Comparison of ENCODE assay signal across 12 cellular contexts in genomic region chr16:57578521-57579360, GRCh38. TPM values are rescaled to one million over a fixed set of nuclear protein-coding genes. Genes with fewer than 3 reads are reported as not detected.
A peak's percentile ranks its signal among the peaks of the same experiment; 100 is the strongest.
DNase-seq lines count a peak whose midpoint lies in the region; ATAC-seq and TF ChIP-seq lines count a peak whose summit lies in the region.
"Had no signal": no experiment of that assay in that cellular context is flagged by ENCODE, and none has a peak within 500 bp of the region (broad histone marks: within the 10 kb centered on the region; RNA-seq: fewer than 3 reads in every experiment).

No MANE protein-coding gene starts in this region.

- no peaks in the 10 kb centered on the region for H3K9me2 ChIP-seq in hepatocyte (replicated peaks; ENCODE audit: insufficient read depth)

- H3K4me1 ChIP-seq in upper lobe of right lung (peaks cover 3% of the 10 kb centered on the region), colonic mucosa (no peaks in the 10 kb centered on the region), hepatocyte (ENCODE audit: insufficient read depth) (peaks cover 9% of the 10 kb centered on the region)

- no peak overlapping the region for H3K9ac ChIP-seq in colonic mucosa (ENCODE audit: low read depth in 2 of 2, low read length in 2 of 2)

- H3K4me3 Mint-ChIP-seq in activated naive CD4-positive, alpha-beta T cell treated with anti-CD3 and anti-CD28 coated beads, Interleukin-2, amount 50 U/mL, for 24 hours = no peak overlapping the region
- H3K4me3 Mint-ChIP-seq in T-helper 17 cell = peak overlapping the region; percentile 81
- H3K4me3 Mint-ChIP-seq: neural crest cell had no signal

- no peak for DNase-seq in activated naive CD4-positive, alpha-beta T cell (lab: John Stamatoyannopoulos, UW)
- DNase-seq in T-helper 17 cell (no peak), islet precursor cell (peak; percentile 28), upper lobe of right lung (no peak), colonic mucosa (no peak), hepatocyte (ENCODE audit: low spot score) (no peak)
- DNase-seq: activated gamma-delta T cell treated with Interleukin-2 at 50 U/mL for 16 hours, GOT3 had no signal

- no peaks in the 10 kb centered on the region for H3K79me2 ChIP-seq in hepatocyte

- no peaks in the 10 kb centered on the region for H3K27me3 ChIP-seq in upper lobe of right lung
- H3K27me3 ChIP-seq in colonic mucosa = no peaks in the 10 kb centered on the region
- no peaks in the 10 kb centered on the region for H3K27me3 ChIP-seq in hepatocyte

- peaks cover 35% of the 10 kb centered on the region for H3K4me1 Mint-ChIP-seq in activated naive CD4-positive, alpha-beta T cell treated with anti-CD3 and anti-CD28 coated beads, Interleukin-2, amount 50 U/mL, for 24 hours
- H3K4me1 Mint-ChIP-seq in T-helper 17 cell = peaks cover 29% of the 10 kb centered on the region

- H3K4me2 ChIP-seq in hepatocyte = no peak overlapping the region

- ATAC-seq in T-helper 17 cell = no peak
- no peak for ATAC-seq in upper lobe of right lung
- ATAC-seq in GM18517 (IDR thresholded peaks at IDR 0.05; ENCODE audit: unreplicated experiment) = no peak

- WGBS in hepatocyte (ENCODE audit: low lambda C conversion rate, missing lambda C conversion rate) = 92% methylated on average over 14 of the region's 14 CpGs

- H3K9me3 ChIP-seq in T-helper 17 cell (ENCODE audit: control insufficient read depth, low read length, poor library complexity, severe bottlenecking) (no peaks in the 10 kb centered on the region), upper lobe of right lung (no peaks in the 10 kb centered on the region), colonic mucosa (no peaks in the 10 kb centered on the region), hepatocyte (ENCODE audit: low read depth) (no peaks in the 10 kb centered on the region)

- H3K4me3 ChIP-seq in upper lobe of right lung = no peak overlapping the region
- H3K4me3 ChIP-seq in colonic mucosa = no peak overlapping the region
- H3K4me3 ChIP-seq in hepatocyte = no peak overlapping the region

- no peaks in the 10 kb centered on the region for H3K36me3 Mint-ChIP-seq in activated naive CD4-positive, alpha-beta T cell treated with anti-CD3 and anti-CD28 coated beads, Interleukin-2, amount 50 U/mL, for 24 hours
- H3K36me3 Mint-ChIP-seq in T-helper 17 cell (ENCODE audit: low read depth) = peaks cover 4% of the 10 kb centered on the region

- no peaks in the 10 kb centered on the region for H4K20me1 ChIP-seq in hepatocyte (ENCODE audit: insufficient read depth, poor library complexity, severe bottlenecking)

- intact Hi-C loops in upper lobe of right lung (cut with DNase I) = no loop called here
- intact Hi-C loops in colonic mucosa (cut with DNase I) = no loop called here

- H3K36me3 ChIP-seq in upper lobe of right lung (no peaks in the 10 kb centered on the region), colonic mucosa (no peaks in the 10 kb centered on the region), hepatocyte (replicated peaks; ENCODE audit: insufficient read depth, low read depth) (no peaks in the 10 kb centered on the region)

- no peaks in the 10 kb centered on the region for H3K9me3 Mint-ChIP-seq in activated naive CD4-positive, alpha-beta T cell treated with anti-CD3 and anti-CD28 coated beads, Interleukin-2, amount 50 U/mL, for 24 hours
- H3K9me3 Mint-ChIP-seq: neural crest cell had no signal

- H3K27ac Mint-ChIP-seq in activated naive CD4-positive, alpha-beta T cell treated with anti-CD3 and anti-CD28 coated beads, Interleukin-2, amount 50 U/mL, for 24 hours = peak overlapping the region; percentile 47
- peak overlapping the region; percentile 91 for H3K27ac Mint-ChIP-seq in T-helper 17 cell

- no peaks in the 10 kb centered on the region for H3K27me3 Mint-ChIP-seq in activated naive CD4-positive, alpha-beta T cell treated with anti-CD3 and anti-CD28 coated beads, Interleukin-2, amount 50 U/mL, for 24 hours
- peaks cover 13% of the 10 kb centered on the region for H3K27me3 Mint-ChIP-seq in T-helper 17 cell

- H3K27ac ChIP-seq in upper lobe of right lung (peak overlapping the region; percentile 17), colonic mucosa (no peak overlapping the region), hepatocyte (no peak overlapping the region)

- TF ChIP-seq CTCF in upper lobe of right lung (IDR thresholded peaks at IDR 0.05) (no peak), colonic mucosa (IDR thresholded peaks at IDR 0.05) (no peak), hepatocyte (IDR thresholded peaks at IDR 0.05; ENCODE audit: poor library complexity) (no peak)

- H2AFZ ChIP-seq in hepatocyte = no peak overlapping the region

RNA-seq across cellular contexts. Expression of gene ADGRG5, which starts 36.3 kb away (rescaled TPM):
- 1 to 10 TPM; 1.6 to 2.8 TPM for total RNA-seq in T-helper 17 cell
- total RNA-seq in upper lobe of right lung = 1.9 TPM
- 1 to 10 TPM; 1.4 to 3.0 TPM for total RNA-seq in colonic mucosa
- 1.1 and 2.2 TPM in 2 replicates for total RNA-seq in hepatocyte
- polyA plus RNA-seq in hepatocyte = 1.9 and 2.9 TPM in 2 replicates
- polyA plus RNA-seq: BJ had no signal

RNA-seq across cellular contexts. Expression of gene CCDC102A, which starts 42.4 kb away (rescaled TPM):
- 1 to 10 TPM; 3.1 to 4.9 TPM for total RNA-seq in T-helper 17 cell
- total RNA-seq in upper lobe of right lung = 11.3 TPM
- total RNA-seq in colonic mucosa = 1 to 10 TPM; 1.9 to 2.5 TPM
- total RNA-seq in hepatocyte = 10.5 and 11.4 TPM in 2 replicates
- polyA plus RNA-seq in hepatocyte = 13.1 and 17.2 TPM in 2 replicates

RNA-seq across cellular contexts. Expression of gene ADGRG1, which starts 49.7 kb away (rescaled TPM):
- total RNA-seq in T-helper 17 cell (1 to 10 TPM in 1 of 2 donors, under 1 TPM in 1; 0.65 to 1.3 TPM), upper lobe of right lung (66.9 TPM), colonic mucosa (100 to 1,000 TPM in 1 of 2 donors, 10 to 100 TPM in 1; 68.9 to 126 TPM), hepatocyte (29.6 and 45.9 TPM in 2 replicates)
- 58.0 and 61.1 TPM in 2 replicates for polyA plus RNA-seq in hepatocyte

Comparison
In these comparisons a context has a peak if more than half of its experiments do, and no peak if none do; other contexts are left out.
1. RNA of gene ADGRG1, which starts 49.7 kb away (total RNA-seq): 68.9 to 126 TPM in colonic mucosa, 66.9 TPM in upper lobe of right lung (single experiment) and 29.6 to 45.9 TPM in hepatocyte; 0.65 to 1.3 TPM in T-helper 17 cell; every median in the first group is over 10 times any median in the second.